Comparison of ENCODE assay signal across 8 cellular contexts in the genomic region with DNA sequence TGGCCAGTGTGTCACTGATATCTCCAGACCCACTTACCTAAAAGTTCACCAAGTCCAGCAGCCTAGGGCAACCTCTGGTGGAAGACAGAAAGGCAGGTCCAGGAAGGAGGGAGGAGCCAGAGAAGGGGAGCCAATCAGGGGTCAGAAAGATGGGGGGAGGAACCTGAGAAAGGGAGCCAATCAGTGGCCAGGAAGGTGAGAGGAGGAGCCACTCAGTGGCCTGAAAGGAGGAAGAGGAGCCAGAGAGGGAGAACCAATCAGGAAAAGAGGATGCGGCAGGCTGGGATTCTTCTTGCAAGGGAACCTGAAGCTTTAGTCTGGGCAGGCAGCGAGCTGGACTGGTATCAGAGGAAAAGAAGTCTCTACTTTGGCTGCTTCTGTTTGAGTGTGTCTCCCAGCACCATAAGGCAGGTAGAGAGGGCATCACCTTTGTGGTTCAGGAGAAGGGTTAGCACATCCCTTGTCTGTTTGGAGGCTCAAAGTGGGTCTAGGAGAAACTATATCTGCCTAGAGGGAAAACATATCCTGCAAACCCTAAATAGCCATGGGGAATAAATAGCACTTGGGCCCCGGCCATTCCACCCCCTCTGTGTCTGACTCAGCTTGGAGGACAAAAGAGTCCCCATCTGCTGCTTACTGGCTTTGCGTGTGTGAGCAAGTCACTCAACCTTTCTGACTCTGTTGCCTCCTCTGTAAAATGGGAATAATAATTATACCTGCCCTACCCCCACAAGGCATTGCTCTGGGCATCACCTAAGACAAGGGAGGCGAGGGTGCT. TPM values are rescaled to one million over a fixed set of nuclear protein-coding genes. Genes with fewer than 3 reads are reported as not detected.
DNase-seq lines count a peak whose midpoint lies in the region; ATAC-seq and TF ChIP-seq lines count a peak whose summit lies in the region.

No MANE protein-coding gene starts in this region.

- no peak overlapping the region for H3K27ac ChIP-seq in A673 (ENCODE audit: low read depth, low read length, poor library complexity, severe bottlenecking)

- TF ChIP-seq CTCF in A673 (conservative IDR thresholded peaks at IDR 0.05; ENCODE audit: low read depth, low read length) (no peak), GM13977 (IDR thresholded peaks at IDR 0.05; ENCODE audit: extremely low read depth, insufficient read depth, missing control alignments) (no peak)

- H3K36me3 ChIP-seq in A673 (ENCODE audit: insufficient read depth, low read length, poor library complexity, severe bottlenecking): no peaks in the 10 kb centered on the region

- no peak overlapping the region for H3K4me3 ChIP-seq in A673 (ENCODE audit: low read depth, low read length, poor library complexity, severe bottlenecking)

- no peaks in the 10 kb centered on the region for H3K4me1 ChIP-seq in A673 (ENCODE audit: insufficient read depth, low read length, poor library complexity, severe bottlenecking)

- intact Hi-C loops in A673 (cut with micrococcal nuclease; ENCODE audit: unreplicated experiment): no loop called here

- ATAC-seq in HG02763 (IDR thresholded peaks at IDR 0.05; ENCODE audit: unreplicated experiment) (no peak), GM19351 (IDR thresholded peaks at IDR 0.05; ENCODE audit: unreplicated experiment) (no peak)

- DNase-seq in A673 (ENCODE audit: low spot score): peak; percentile 46
- peak; percentile 50 for DNase-seq in GM13977 (ENCODE audit: low spot score)
- DNase-seq in NCI-H460 (ENCODE audit: extremely low read depth, low read depth): peak; percentile 46
- peak; percentile 8 for DNase-seq in astrocyte of the hippocampus (ENCODE audit: low read depth, low spot score)
- DNase-seq in islet precursor cell: peak; percentile 97
- DNase-seq in mucosa of gallbladder (ENCODE audit: low spot score): no peak

- POLR2A ChIA-PET in A673 (lab: Charles Lee; ENCODE audit: low non-redundant PET): no interaction called here

- CTCF ChIA-PET in A673 (lab: Charles Lee): interaction anchor here (0.6 kb wide), 1 partner anchor 154 kb away, joined by 3 read pairs; no protein-coding TSS in a partner anchor

- H3K27me3 ChIP-seq in A673 (replicated peaks; ENCODE audit: insufficient read depth, low read depth, low read length, poor library complexity): peaks cover 17% of the 10 kb centered on the region

- in situ Hi-C loops in GM13977 (cut with MboI; ENCODE audit: low pct_unique_long_range_greater_than_20kb, low sequenced_read_pairs, unreplicated experiment): no loop called here

- H3K9me3 ChIP-seq in A673 (ENCODE audit: low read depth, low read length, poor library complexity, severe bottlenecking): no peaks in the 10 kb centered on the region

- BruUV-seq in A673 (replicated peaks; lab: Mats Ljungman, UMichigan): no TSS peak

RNA-seq across cellular contexts. Expression of gene CRHR1, which starts 43.4 kb away (rescaled TPM):
- not detected in 2 replicates for total RNA-seq in A673 (2021)
- total RNA-seq in NCI-H460 (2014; rRNA removed; shearing (Covaris generic)): not detected in 2 replicates
- polyA plus RNA-seq in NCI-H460 (2014; cell fraction: nucleus; rRNA removed): not detected in 2 replicates
- not detected for total RNA-seq in mucosa of gallbladder
